ENCODE assay signal across 15 cellular contexts in the genomic region with DNA sequence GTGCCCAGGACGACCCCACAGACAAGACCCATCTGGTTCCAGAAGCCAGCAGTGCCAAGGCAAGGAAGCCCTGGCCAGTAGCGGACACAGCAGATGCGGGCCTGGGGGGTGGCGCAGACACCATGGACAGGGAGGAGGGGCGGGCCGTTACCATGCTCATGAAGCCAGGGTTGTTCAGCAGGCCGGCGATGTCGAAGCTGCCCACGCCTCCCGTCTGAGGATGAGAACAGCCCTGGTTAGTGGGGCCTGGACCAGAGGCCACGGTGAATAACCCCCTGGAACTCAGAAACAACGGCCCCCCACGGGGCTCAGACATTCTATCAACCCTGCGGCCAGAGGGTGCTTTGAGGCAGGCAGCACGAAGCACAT. TPM values are rescaled to one million over a fixed set of nuclear protein-coding genes. Genes with fewer than 3 reads are reported as not detected.
DNase-seq lines count a peak whose midpoint lies in the region; ATAC-seq and TF ChIP-seq lines count a peak whose summit lies in the region.
"Had no signal": no experiment of that assay in that cellular context is flagged by ENCODE, and none has a peak within 500 bp of the region (broad histone marks: within the 10 kb centered on the region; RNA-seq: fewer than 3 reads in every experiment).

No MANE protein-coding gene starts in this region.

- no peak overlapping the region for H3K27ac Mint-ChIP-seq in stimulated activated naive CD8-positive, alpha-beta T cell treated with anti-CD3 and anti-CD28 coated beads, Interleukin-15, amount 100 ng/mL, for 72 hours
- H3K27ac Mint-ChIP-seq: H9 had no signal

- intact Hi-C loops in dorsolateral prefrontal cortex (cut with DNase I), result no loop called here

- H3K9me3 Mint-ChIP-seq in stimulated activated naive CD8-positive, alpha-beta T cell treated with anti-CD3 and anti-CD28 coated beads, Interleukin-15, amount 100 ng/mL, for 72 hours, result no peaks in the 10 kb centered on the region
- H3K9me3 Mint-ChIP-seq: CD4-positive, alpha-beta memory T cell; H9 had no signal

- peaks cover 13% of the 10 kb centered on the region for H3K4me1 Mint-ChIP-seq in stimulated activated naive CD8-positive, alpha-beta T cell treated with anti-CD3 and anti-CD28 coated beads, Interleukin-15, amount 100 ng/mL, for 72 hours
- H3K4me1 Mint-ChIP-seq: H9 had no signal

- no peak for DNase-seq in stimulated activated naive CD8-positive, alpha-beta T cell treated with anti-CD3 and anti-CD28 coated beads, Interleukin-15, amount 100 ng/mL, for 72 hours
- DNase-seq in stimulated activated naive CD8-positive, alpha-beta T cell treated with anti-CD3 and anti-CD28 coated beads, Interleukin-15, Interleukin-2, amounts not matched to agents 100 U/mL and 50 U/mL, for 24 hours, result no peak
- no peak for DNase-seq in dorsolateral prefrontal cortex
- DNase-seq in substantia nigra (lab: John Stamatoyannopoulos, UW), result peak in 2 of 49 donors; percentile 15 to 64
- no peak for DNase-seq in GM03348 (ENCODE audit: low spot score)
- DNase-seq: Calu3; CD4-positive, alpha-beta memory T cell; COR-L47; DMS53; DMS79 treated with DMSO at 0.1 percent for 48 hours; GF-D8; GM23248; H9 had no signal

- H3K27me3 Mint-ChIP-seq in stimulated activated naive CD8-positive, alpha-beta T cell treated with anti-CD3 and anti-CD28 coated beads, Interleukin-15, amount 100 ng/mL, for 72 hours, result no peaks in the 10 kb centered on the region
- H3K27me3 Mint-ChIP-seq: CD4-positive, alpha-beta memory T cell had no signal

- no peak for TF ChIP-seq CTCF in dorsolateral prefrontal cortex (IDR thresholded peaks at IDR 0.05 in 54 of 56, conservative IDR thresholded peaks at IDR 0.05 in 2 of 56; ENCODE audit: low read depth in 1 of 56, partially characterized antibody in 56 of 56)

- H3K27ac ChIP-seq in dorsolateral prefrontal cortex, result peak overlapping the region in 36 of 59 donors; percentile 13 to 81 (median 60)
- peak overlapping the region; percentile 22 for H3K27ac ChIP-seq in substantia nigra (ENCODE audit: low read depth, low read length, poor library complexity, severe bottlenecking)
- H3K27ac ChIP-seq: GM23248 had no signal

- ATAC-seq in stimulated activated naive CD8-positive, alpha-beta T cell treated with anti-CD3 and anti-CD28 coated beads, Interleukin-15, amount 100 ng/mL, for 72 hours, result peak; percentile 15
- no peak for ATAC-seq in stimulated activated naive CD8-positive, alpha-beta T cell treated with anti-CD3 and anti-CD28 coated beads, Interleukin-15, Interleukin-2, amounts not matched to agents 100 U/mL and 50 U/mL, for 24 hours
- ATAC-seq in GM18517 (IDR thresholded peaks at IDR 0.05; ENCODE audit: unreplicated experiment), result no peak
- ATAC-seq: HCT116 had no signal

- no peak overlapping the region for H3K4me3 ChIP-seq in dorsolateral prefrontal cortex
- H3K4me3 ChIP-seq: GM23248 had no signal

- H3K4me3 Mint-ChIP-seq in stimulated activated naive CD8-positive, alpha-beta T cell treated with anti-CD3 and anti-CD28 coated beads, Interleukin-15, amount 100 ng/mL, for 72 hours, result no peak overlapping the region
- H3K4me3 Mint-ChIP-seq: CD4-positive, alpha-beta memory T cell; H9 had no signal

- H3K27me3 ChIP-seq in dorsolateral prefrontal cortex, result no peaks in the 10 kb centered on the region

RNA-seq across cellular contexts. Expression of gene SLC39A3, which starts 21.5 kb away (rescaled TPM):
- total RNA-seq in dorsolateral prefrontal cortex, result 10 to 100 TPM; 22.3 to 60.9 (median 39.3) TPM

RNA-seq across cellular contexts. Expression of gene SGTA, which starts 21.8 kb away (rescaled TPM):
- 100 to 1,000 TPM in 2 of 120 experiments, 10 to 100 TPM in 118; 61.3 to 107 (median 73.1) TPM for total RNA-seq in dorsolateral prefrontal cortex

RNA-seq across cellular contexts. Expression of gene THOP1, which starts 24.0 kb away (rescaled TPM):
- total RNA-seq in dorsolateral prefrontal cortex, result 100 to 1,000 TPM in 67 of 120 experiments, 10 to 100 TPM in 53; 63.4 to 133 (median 103) TPM

RNA-seq across cellular contexts. Expression of gene DIRAS1, which starts 40.1 kb away (rescaled TPM):
- total RNA-seq in dorsolateral prefrontal cortex, result 100 to 1,000 TPM in 107 of 120 experiments, 10 to 100 TPM in 13; 43.9 to 237 (median 155) TPM
- total RNA-seq: CD4-positive, alpha-beta memory T cell had no signal

RNA-seq across cellular contexts. Expression of gene ZNF554, which starts 58.4 kb away (rescaled TPM):
- total RNA-seq in dorsolateral prefrontal cortex, result 10 to 100 TPM in 104 of 120 experiments, 1 to 10 TPM in 16; 4.9 to 22.5 (median 13.9) TPM
